ENCODE assay signal across 12 cellular contexts in genomic region chr17:954431-955164, GRCh38. TPM values are rescaled to one million over a fixed set of nuclear protein-coding genes. Genes with fewer than 3 reads are reported as not detected.
A peak's percentile ranks its signal among the peaks of the same experiment; 100 is the strongest.
DNase-seq lines count a peak whose midpoint lies in the region; ATAC-seq, FAIRE-seq and TF ChIP-seq lines count a peak whose summit lies in the region.
"Had no signal": no experiment of that assay in that cellular context is flagged by ENCODE, and none has a peak within 500 bp of the region (broad histone marks: within the 10 kb centered on the region; RNA-seq: fewer than 3 reads in every experiment).

No MANE protein-coding gene starts in this region.

- H3K4me1 ChIP-seq in right atrium auricular region (peaks cover 0 to 24% of the 10 kb centered on the region in 2 donors), endothelial cell of umbilical vein (ENCODE audit: control insufficient read depth, extremely low read depth, insufficient read depth, low read length) (peaks cover 5% of the 10 kb centered on the region), upper lobe of right lung (peaks cover 4% of the 10 kb centered on the region)

- no peak for TF ChIP-seq POLR2A in endothelial cell of umbilical vein (IDR thresholded peaks at IDR 0.05; ENCODE audit: low read depth, low read length)

- no peaks in the 10 kb centered on the region for H3K36me3 ChIP-seq in right atrium auricular region
- H3K36me3 ChIP-seq in endothelial cell of umbilical vein (ENCODE audit: control insufficient read depth in 2 of 2, extremely low read depth in 1 of 2, insufficient read depth in 2 of 2, low read length in 2 of 2), result peaks cover 0 to 3% of the 10 kb centered on the region in 2 experiments
- no peaks in the 10 kb centered on the region for H3K36me3 ChIP-seq in upper lobe of right lung

- DNase-seq in Right ventricle myocardium superior (no peak), right atrium auricular region (ENCODE audit: low spot score) (no peak), endothelial cell of umbilical vein (ENCODE audit: low read depth, low spot score) (peak; percentile 97), mesothelial cell of epicardium (ENCODE audit: low spot score in 2 of 2, unreplicated experiment in 2 of 2) (no peak), upper lobe of right lung (no peak), cerebellar nuclear complex (lab: John Stamatoyannopoulos, UW) (no peak), ecto neural progenitor cell (ENCODE audit: low spot score) (no peak)
- DNase-seq: activated T-cell treated with anti-CD3 and anti-CD28 coated beads, Interleukin-2, amount 50 U/mL, for 24 hours; NCI-H510A treated with DMSO at 0.1 percent for 48 hours; stimulated activated CD4-positive, alpha-beta T cell treated with anti-CD3 and anti-CD28 coated beads, Interleukin-2, amount 100 ng/mL, for 24 hours had no signal

- no peak overlapping the region for H3K27ac ChIP-seq in right atrium auricular region
- peak overlapping the region; percentile 59 for H3K27ac ChIP-seq in endothelial cell of umbilical vein (ENCODE audit: insufficient read depth, low read depth, low read length)
- peak overlapping the region; percentile 63 for H3K27ac ChIP-seq in upper lobe of right lung

- no peaks in the 10 kb centered on the region for H3K27me3 Mint-ChIP-seq in mesothelial cell of epicardium (ENCODE audit: low read depth)

- no peaks in the 10 kb centered on the region for H3K9me3 Mint-ChIP-seq in mesothelial cell of epicardium
- H3K9me3 Mint-ChIP-seq: activated T-cell treated with anti-CD3 and anti-CD28 coated beads, Interleukin-2, amount 50 U/mL, for 24 hours; T-helper 1 cell treated with Interleukin-12 subunit alpha and Interleukin-12 subunit beta and Interleukin-4 antibody, amounts not matched to agents 30 μg/mL and 1 μg/mL, for 36 hours had no signal

- CTCF ChIA-PET in endothelial cell of umbilical vein (lab: Charles Lee), result interaction anchor here (0.9 to 1.0 kb wide), 2 partner anchors 25 to 27 kb away, joined by 3 to 4 read pairs; partner anchors contain the start of gene NXN

- BruUV-seq in endothelial cell of umbilical vein (replicated peaks; lab: Mats Ljungman, UMichigan), result no TSS peak

- dilution Hi-C loops in endothelial cell of umbilical vein (cut with MboI; ENCODE audit: extremely low pct_ligation_motif_present, low sequenced_read_pairs), result no loop called here

- peaks cover 1% of the 10 kb centered on the region for H3K36me3 Mint-ChIP-seq in mesothelial cell of epicardium

- peak; percentile 71 for FAIRE-seq in endothelial cell of umbilical vein (lab: Jason Lieb, UNC)

- H3K27ac Mint-ChIP-seq in mesothelial cell of epicardium, result peak overlapping the region; percentile 99
- H3K27ac Mint-ChIP-seq: activated T-cell treated with anti-CD3 and anti-CD28 coated beads, Interleukin-2, amount 50 U/mL, for 24 hours; T-helper 1 cell treated with Interleukin-12 subunit alpha and Interleukin-12 subunit beta and Interleukin-4 antibody, amounts not matched to agents 30 μg/mL and 1 μg/mL, for 36 hours had no signal

- no peak overlapping the region for H3K9ac ChIP-seq in endothelial cell of umbilical vein (replicated peaks; ENCODE audit: extremely low read depth, insufficient read depth, low read length)

- peak; percentile 36 for ATAC-seq in Right ventricle myocardium superior (ENCODE audit: poor library complexity)
- peak; percentile 80 for ATAC-seq in upper lobe of right lung
- no peak for ATAC-seq in GM19328 (IDR thresholded peaks at IDR 0.05; ENCODE audit: unreplicated experiment)

- TF ChIP-seq CTCF in right atrium auricular region (IDR thresholded peaks at IDR 0.05) (no peak), endothelial cell of umbilical vein (IDR thresholded peaks at IDR 0.05; ENCODE audit: extremely low read depth in 1 of 2, insufficient read depth in 1 of 2, low read depth in 1 of 2, low read length in 2 of 2) (no peak), mesothelial cell of epicardium (IDR thresholded peaks at IDR 0.05; ENCODE audit: unreplicated experiment) (no peak), upper lobe of right lung (IDR thresholded peaks at IDR 0.05) (no peak)

- peaks cover 5% of the 10 kb centered on the region for H3K79me2 ChIP-seq in endothelial cell of umbilical vein (ENCODE audit: control insufficient read depth, insufficient read depth, low read length)

- H3K4me2 ChIP-seq in endothelial cell of umbilical vein (ENCODE audit: insufficient read depth, low read length), result no peak overlapping the region

- no peaks in the 10 kb centered on the region for H4K20me1 ChIP-seq in endothelial cell of umbilical vein (replicated peaks; ENCODE audit: control insufficient read depth, extremely low read depth, insufficient read depth, low read length)

- POLR2A ChIA-PET in endothelial cell of umbilical vein (lab: Charles Lee), result interaction anchor here (0.7 kb wide), 1 partner anchor 54 kb away, joined by 6 read pairs; no protein-coding TSS in a partner anchor

- intact Hi-C loops in Right ventricle myocardium superior (cut with DNase I), result no loop called here
- intact Hi-C loops in endothelial cell of umbilical vein (cut with micrococcal nuclease), result loop anchor here (5.0 kb wide), 1 partner anchor 37 kb away; no protein-coding TSS in a partner anchor
- intact Hi-C loops in upper lobe of right lung (cut with DNase I), result no loop called here

- H3K9me3 ChIP-seq in right atrium auricular region (no peaks in the 10 kb centered on the region), endothelial cell of umbilical vein (replicated peaks; ENCODE audit: control insufficient read depth, insufficient read depth, low read length) (no peaks in the 10 kb centered on the region), upper lobe of right lung (no peaks in the 10 kb centered on the region)

- H3K4me3 ChIP-seq in right atrium auricular region (no peak overlapping the region), endothelial cell of umbilical vein (replicated peaks in 1 of 3; ENCODE audit: insufficient read depth in 1 of 3, low read depth in 1 of 3, low read length in 3 of 3) (no peak overlapping the region), upper lobe of right lung (no peak overlapping the region)

- H3K4me1 Mint-ChIP-seq in mesothelial cell of epicardium, result peaks cover 56% of the 10 kb centered on the region

- H3K27me3 ChIP-seq in right atrium auricular region (no peaks in the 10 kb centered on the region), endothelial cell of umbilical vein (ENCODE audit: control insufficient read depth in 2 of 2, insufficient read depth in 2 of 2, low read length in 2 of 2) (no peaks in the 10 kb centered on the region), upper lobe of right lung (no peaks in the 10 kb centered on the region)

- H2AFZ ChIP-seq in endothelial cell of umbilical vein (ENCODE audit: low read depth, low read length), result no peak overlapping the region

- H3K9me1 ChIP-seq in endothelial cell of umbilical vein (replicated peaks; ENCODE audit: control insufficient read depth, extremely low read depth, insufficient read depth, low read length), result no peaks in the 10 kb centered on the region

- peak overlapping the region; percentile 1 for H3K4me3 Mint-ChIP-seq in mesothelial cell of epicardium
- H3K4me3 Mint-ChIP-seq: activated T-cell treated with anti-CD3 and anti-CD28 coated beads, Interleukin-2, amount 50 U/mL, for 24 hours; T-helper 1 cell treated with Interleukin-12 subunit alpha and Interleukin-12 subunit beta and Interleukin-4 antibody, amounts not matched to agents 30 μg/mL and 1 μg/mL, for 36 hours had no signal

TF ChIP-seq in endothelial cell of umbilical vein, 7 proteins besides CTCF, POLR2A, EP300 and RAD21:
- TF ChIP-seq POLR2AphosphoS5 (IDR thresholded peaks at IDR 0.05; ENCODE audit: insufficient read depth, low read depth, low read length) (no peak), MAX (IDR thresholded peaks at IDR 0.05; ENCODE audit: insufficient read depth, insufficient read length) (no peak), MYC (IDR thresholded peaks at IDR 0.05; ENCODE audit: low read depth, low read length) (no peak), JUN (IDR thresholded peaks at IDR 0.05; ENCODE audit: borderline replicate concordance, insufficient read depth, insufficient read length, low read depth) (no peak), EZH2 (IDR thresholded peaks at IDR 0.05; ENCODE audit: borderline replicate concordance, low read depth, low read length, severe bottlenecking) (no peak), GATA2 (IDR thresholded peaks at IDR 0.05; ENCODE audit: insufficient read depth, insufficient read length, low read depth, low read length) (no peak)

RNA-seq across cellular contexts. Expression of gene NXN, which starts 25.0 kb away (rescaled TPM):
- total RNA-seq in Right ventricle myocardium superior (20.2 TPM), right atrium auricular region (10 to 100 TPM; 15.6 to 17.5 TPM), endothelial cell of umbilical vein (58.9 and 77.3 TPM in 2 replicates), mesothelial cell of epicardium (99.1 to 107 TPM (median 106 TPM) in 3 replicates), upper lobe of right lung (57.3 TPM)
- 69.5 and 79.0 TPM in 2 replicates for polyA plus RNA-seq in endothelial cell of umbilical vein
- 30.9 and 37.0 TPM in 2 replicates for polyA plus RNA-seq in endothelial cell of umbilical vein (2011; cell fraction: cytosol; rRNA removed)
- 23.1 and 36.3 TPM in 2 replicates for polyA plus RNA-seq in endothelial cell of umbilical vein (2011; cell fraction: nucleus; rRNA removed)
- 19.7 and 40.2 TPM in 2 replicates for polyA plus RNA-seq in endothelial cell of umbilical vein (2012)
- 58.4 and 79.1 TPM in 2 replicates for polyA minus RNA-seq in endothelial cell of umbilical vein
- 5.2 TPM for polyA minus RNA-seq in endothelial cell of umbilical vein (2011; cell fraction: cytosol; rRNA and poly(A)+ RNA removed)
- polyA minus RNA-seq in endothelial cell of umbilical vein (2011; cell fraction: nucleus; rRNA and poly(A)+ RNA removed), result 27.9 and 31.7 TPM in 2 replicates

RNA-seq across cellular contexts. Expression of gene TIMM22, which starts 42.3 kb away (rescaled TPM):
- total RNA-seq in Right ventricle myocardium superior (17.1 TPM), right atrium auricular region (10 to 100 TPM; 14.8 to 15.4 TPM), endothelial cell of umbilical vein (19.5 and 19.6 TPM in 2 replicates), mesothelial cell of epicardium (14.9 to 16.3 TPM (median 15.5 TPM) in 3 replicates), upper lobe of right lung (10.7 TPM)
- polyA plus RNA-seq in endothelial cell of umbilical vein, result 18.6 and 19.0 TPM in 2 replicates
- polyA plus RNA-seq in endothelial cell of umbilical vein (2011; cell fraction: cytosol; rRNA removed), result 16.5 and 20.5 TPM in 2 replicates
- polyA plus RNA-seq in endothelial cell of umbilical vein (2011; cell fraction: nucleus; rRNA removed), result 9.6 and 10.3 TPM in 2 replicates
- 22.1 and 22.5 TPM in 2 replicates for polyA plus RNA-seq in endothelial cell of umbilical vein (2012)
- polyA minus RNA-seq in endothelial cell of umbilical vein, result 18.3 and 18.5 TPM in 2 replicates
- 8.5 TPM for polyA minus RNA-seq in endothelial cell of umbilical vein (2011; cell fraction: cytosol; rRNA and poly(A)+ RNA removed)
- polyA minus RNA-seq in endothelial cell of umbilical vein (2011; cell fraction: nucleus; rRNA and poly(A)+ RNA removed), result 10.9 and 15.9 TPM in 2 replicates

Comparison
In these comparisons a context has a peak if more than half of its experiments do, and no peak if none do; other contexts are left out.
1. H3K27ac ChIP-seq: peak in endothelial cell of umbilical vein (single experiment) and upper lobe of right lung (single experiment); none in right atrium auricular region (0 of 2).